ENCODE assay signal across 8 cellular contexts in the genomic region with DNA sequence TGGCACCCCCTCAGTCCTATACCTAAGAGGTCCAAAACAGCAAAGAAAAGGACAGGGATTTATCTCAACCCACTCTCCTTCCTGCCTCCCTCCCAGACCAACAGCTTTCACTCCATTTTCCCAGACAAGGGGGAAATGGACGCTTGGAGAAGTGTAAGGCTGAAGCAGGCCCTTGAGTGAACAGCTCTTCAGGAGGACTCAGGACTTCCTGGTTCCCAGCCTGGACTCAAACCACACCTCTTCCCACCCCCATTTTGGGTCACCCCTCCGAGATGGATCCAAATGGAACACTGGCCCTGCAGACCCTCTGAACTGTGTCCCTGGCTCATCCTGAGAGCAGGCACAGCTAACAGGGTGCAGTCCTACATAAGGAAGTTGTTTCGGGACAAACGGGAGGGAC. TPM values are rescaled to one million over a fixed set of nuclear protein-coding genes. Genes with fewer than 3 reads are reported as not detected.
DNase-seq lines count a peak whose midpoint lies in the region; ATAC-seq and TF ChIP-seq lines count a peak whose summit lies in the region.

No MANE protein-coding gene starts in this region.

- H3K27ac ChIP-seq in PC-3 (ENCODE audit: low read length) = no peak overlapping the region

- TF ChIP-seq CTCF in PC-3 (conservative IDR thresholded peaks at IDR 0.05; ENCODE audit: low read depth, low read length) (no peak), progenitor cell of endocrine pancreas (IDR thresholded peaks at IDR 0.05; ENCODE audit: unreplicated experiment) (no peak)

- POLR2A ChIA-PET in PC-3 (lab: Charles Lee; ENCODE audit: unreplicated experiment) = no interaction called here
- POLR2A ChIA-PET in HEK293T (lab: Yijun Ruan, JAX) = interaction anchor here (0.8 to 5.2 kb wide), 5 partner anchors 12 to 100 kb away, joined by 3 to 50 read pairs (median 3); a partner anchor contains a TSS

- H3K9ac ChIP-seq in PC-3 (ENCODE audit: low read length) = peak overlapping the region; percentile 99

- H3K9me2 ChIP-seq in PC-3 (replicated peaks; ENCODE audit: low read length) = no peaks in the 10 kb centered on the region

- no peak for ATAC-seq in PC-3

- H3K9me3 Mint-ChIP-seq in progenitor cell of endocrine pancreas (ENCODE audit: low read depth) = no peaks in the 10 kb centered on the region

- H3K4me2 ChIP-seq in PC-3 (ENCODE audit: low read length) = peak overlapping the region; percentile 93

- CTCF ChIA-PET in PC-3 (lab: Charles Lee) = interaction anchor here (0.7 kb wide), 1 partner anchor 168 kb away, joined by 3 read pairs; no protein-coding TSS in a partner anchor
- CTCF ChIA-PET in HEK293T (lab: Yijun Ruan, JAX) = interaction anchor here (1.3 to 4.0 kb wide), 3 partner anchors 14 to 52 kb away, joined by 3 to 19 read pairs (median 10); no protein-coding TSS in a partner anchor

- DNase-seq in PC-3 = no peak
- DNase-seq in epidermal melanocyte (ENCODE audit: insufficient read length, low spot score) = peak; percentile 14
- DNase-seq in progenitor cell of endocrine pancreas (ENCODE audit: low spot score, unreplicated experiment) = no peak
- DNase-seq in NK-92 (lab: John Stamatoyannopoulos, UW; ENCODE audit: unreplicated experiment) = no peak
- DNase-seq in A172 (ENCODE audit: low spot score) = no peak
- no peak for DNase-seq in HEK293T (ENCODE audit: extremely low spot score)
- DNase-seq in mesenteric fat pad (ENCODE audit: low spot score) = no peak

- no peaks in the 10 kb centered on the region for H3F3A ChIP-seq in PC-3 (ENCODE audit: low read length, unreplicated experiment)

- no peaks in the 10 kb centered on the region for H3K9me3 ChIP-seq in PC-3 (ENCODE audit: low read length)

- no peak overlapping the region for H2AFZ ChIP-seq in PC-3 (ENCODE audit: low read length)

- peak overlapping the region; percentile 96 for H3K4me3 Mint-ChIP-seq in progenitor cell of endocrine pancreas (ENCODE audit: low read depth)

- H3K27me3 ChIP-seq in PC-3 (ENCODE audit: low read length) = no peaks in the 10 kb centered on the region

- intact Hi-C loops in PC-3 (cut with micrococcal nuclease) = no loop called here

- no peaks in the 10 kb centered on the region for H3K27me3 Mint-ChIP-seq in progenitor cell of endocrine pancreas

- H3K27ac Mint-ChIP-seq in progenitor cell of endocrine pancreas = peak overlapping the region; percentile 97

- peaks cover 62% of the 10 kb centered on the region for H4K20me1 ChIP-seq in PC-3 (ENCODE audit: low read length)

- peaks cover 45% of the 10 kb centered on the region for H3K4me1 Mint-ChIP-seq in progenitor cell of endocrine pancreas (ENCODE audit: low read depth)

- H3K4me1 ChIP-seq in PC-3 (ENCODE audit: insufficient read depth, low read length) = peaks cover 23% of the 10 kb centered on the region

- peaks cover 6% of the 10 kb centered on the region for H3K36me3 Mint-ChIP-seq in progenitor cell of endocrine pancreas (ENCODE audit: insufficient read depth)

- peak overlapping the region; percentile 95 for H3K4me3 ChIP-seq in GM08714 (ENCODE audit: low read length)
- H3K4me3 ChIP-seq in PC-3 (ENCODE audit: low read length) = peak overlapping the region; percentile 87

- peaks cover 22% of the 10 kb centered on the region for H3K36me3 ChIP-seq in PC-3 (ENCODE audit: low read depth, low read length)

- no TSS peak for BruUV-seq in PC-3 (replicated peaks; lab: Mats Ljungman, UMichigan)

- peaks cover 90% of the 10 kb centered on the region for H3K79me2 ChIP-seq in PC-3 (ENCODE audit: low read length)

TF ChIP-seq in HEK293T, 16 proteins besides CTCF, POLR2A, EP300 and RAD21:
- TF ChIP-seq, protein P1, sequence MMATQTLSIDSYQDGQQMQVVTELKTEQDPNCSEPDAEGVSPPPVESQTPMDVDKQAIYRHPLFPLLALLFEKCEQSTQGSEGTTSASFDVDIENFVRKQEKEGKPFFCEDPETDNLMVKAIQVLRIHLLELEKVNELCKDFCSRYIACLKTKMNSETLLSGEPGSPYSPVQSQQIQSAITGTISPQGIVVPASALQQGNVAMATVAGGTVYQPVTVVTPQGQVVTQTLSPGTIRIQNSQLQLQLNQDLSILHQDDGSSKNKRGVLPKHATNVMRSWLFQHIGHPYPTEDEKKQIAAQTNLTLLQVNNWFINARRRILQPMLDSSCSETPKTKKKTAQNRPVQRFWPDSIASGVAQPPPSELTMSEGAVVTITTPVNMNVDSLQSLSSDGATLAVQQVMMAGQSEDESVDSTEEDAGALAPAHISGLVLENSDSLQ (IDR thresholded peaks at IDR 0.05) = no peak
- TF ChIP-seq FOXA1 (IDR thresholded peaks at IDR 0.05) (no peak), L3MBTL2 (conservative IDR thresholded peaks at IDR 0.05) (no peak), SUZ12 (IDR thresholded peaks at IDR 0.05) (no peak)

RNA-seq across cellular contexts. Expression of a gene that starts 2.7 kb away (rescaled TPM):
- total RNA-seq in PC-3 (2014; rRNA removed) = 41.9 and 51.7 TPM in 2 replicates
- 130 and 132 TPM in 2 replicates for total RNA-seq in progenitor cell of endocrine pancreas
- 17.2 and 41.4 TPM in 2 replicates for total RNA-seq in A172 (2014; rRNA removed; shearing (Covaris generic))
- total RNA-seq in mesenteric fat pad = 79.7 TPM

RNA-seq across cellular contexts. Expression of a gene that starts 11.9 kb away (rescaled TPM):
- 4.2 and 5.0 TPM in 2 replicates for total RNA-seq in PC-3 (2014; rRNA removed)
- 0.72 and 0.75 TPM in 2 replicates for total RNA-seq in progenitor cell of endocrine pancreas
- total RNA-seq in A172 (2014; rRNA removed; shearing (Covaris generic)) = 1.2 and 8.0 TPM in 2 replicates
- 0.42 TPM for total RNA-seq in mesenteric fat pad

RNA-seq across cellular contexts. Expression of a gene that starts 36.7 kb away (rescaled TPM):
- total RNA-seq in PC-3 (2014; rRNA removed) (0.04 and 0.23 TPM in 2 replicates), progenitor cell of endocrine pancreas (0.29 and 0.34 TPM in 2 replicates), mesenteric fat pad (1.5 TPM)
- not detected in 2 replicates for total RNA-seq in A172 (2014; rRNA removed; shearing (Covaris generic))

RNA-seq across cellular contexts. Expression of a gene that starts 39.3 kb away (rescaled TPM):
- total RNA-seq in PC-3 (2014; rRNA removed) = 62.1 and 66.5 TPM in 2 replicates
- 52.7 and 59.4 TPM in 2 replicates for total RNA-seq in progenitor cell of endocrine pancreas
- 71.9 and 98.1 TPM in 2 replicates for total RNA-seq in A172 (2014; rRNA removed; shearing (Covaris generic))
- total RNA-seq in mesenteric fat pad = 61.7 TPM

RNA-seq across cellular contexts. Expression of a gene that starts 52.8 kb away (rescaled TPM):
- total RNA-seq in PC-3 (2014; rRNA removed) = 17.1 and 18.5 TPM in 2 replicates
- total RNA-seq in progenitor cell of endocrine pancreas = 142 and 143 TPM in 2 replicates
- total RNA-seq in A172 (2014; rRNA removed; shearing (Covaris generic)) = 16.4 and 21.4 TPM in 2 replicates
- total RNA-seq in mesenteric fat pad = 46.1 TPM
